ENCODE assay signal across 20 cellular contexts in the genomic region with DNA sequence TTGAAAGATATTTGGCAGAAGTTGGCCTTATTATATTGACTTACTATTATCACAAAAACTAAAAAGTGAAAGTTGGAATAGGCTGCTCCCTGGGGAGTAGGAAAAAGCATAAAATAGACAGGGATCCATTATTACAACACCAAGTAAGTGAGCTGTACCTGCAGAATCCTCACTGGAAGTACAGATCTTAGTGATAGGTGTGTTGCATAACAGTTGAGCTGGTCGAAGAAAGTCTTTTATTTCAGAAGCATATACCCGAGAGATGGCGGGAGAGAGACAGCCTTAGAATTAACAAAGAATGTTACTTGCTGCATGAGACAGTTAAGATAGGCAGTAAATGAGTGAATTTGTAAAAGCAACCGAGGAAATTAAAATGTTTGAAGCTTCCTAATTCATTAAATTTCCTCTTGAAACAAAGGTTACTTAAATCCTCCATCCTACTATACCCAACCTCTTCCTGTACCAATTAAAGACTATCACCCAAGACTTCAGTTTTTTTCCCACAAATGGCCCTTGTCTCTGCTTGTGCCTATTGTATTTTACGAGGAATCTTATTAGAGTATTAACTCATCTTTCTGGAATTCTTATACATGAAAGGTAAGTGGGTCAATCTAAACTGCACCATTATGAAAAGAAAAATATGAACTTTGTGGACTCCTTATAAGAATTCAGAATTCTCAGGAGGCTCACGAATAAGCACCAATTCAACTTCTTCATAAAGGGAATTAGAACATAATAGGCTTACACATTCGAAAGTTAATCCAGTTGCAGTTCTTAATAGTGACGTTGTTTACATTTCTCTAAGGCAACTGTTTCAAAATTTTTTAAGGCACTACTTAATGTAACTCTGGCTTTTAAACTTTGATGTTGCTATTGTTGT. TPM values are rescaled to one million over a fixed set of nuclear protein-coding genes. Genes with fewer than 3 reads are reported as not detected.
DNase-seq lines count a peak whose midpoint lies in the region; ATAC-seq, FAIRE-seq and TF ChIP-seq lines count a peak whose summit lies in the region.
"Had no signal": no experiment of that assay in that cellular context is flagged by ENCODE, and none has a peak within 500 bp of the region (broad histone marks: within the 10 kb centered on the region; RNA-seq: fewer than 3 reads in every experiment).

No MANE protein-coding gene starts in this region.

- H3K79me2 ChIP-seq in PC-3 (ENCODE audit: low read length) = no peaks in the 10 kb centered on the region
- H3K79me2 ChIP-seq in neural progenitor cell (ENCODE audit: low read depth) = no peaks in the 10 kb centered on the region

- H3K27ac ChIP-seq in A549 (no peak overlapping the region), PC-3 (ENCODE audit: low read length) (no peak overlapping the region), neural progenitor cell (peak overlapping the region; percentile 17)
- H3K27ac ChIP-seq: BLaER1 had no signal

- no peak overlapping the region for H3K4me3 Mint-ChIP-seq in neural progenitor cell
- H3K4me3 Mint-ChIP-seq: CD4-positive, alpha-beta memory T cell had no signal

- no peak overlapping the region for H3K4me3 ChIP-seq in A549
- no peak overlapping the region for H3K4me3 ChIP-seq in PC-3 (ENCODE audit: low read length)
- no peak overlapping the region for H3K4me3 ChIP-seq in neural progenitor cell
- H3K4me3 ChIP-seq: BLaER1 had no signal

- no peak for TF ChIP-seq POLR2A in A549 (IDR thresholded peaks at IDR 0.05; ENCODE audit: low read length)

- H3K4me1 ChIP-seq in A549 = no peaks in the 10 kb centered on the region
- peaks cover 10% of the 10 kb centered on the region for H3K4me1 ChIP-seq in PC-3 (ENCODE audit: insufficient read depth, low read length)
- peaks cover 6% of the 10 kb centered on the region for H3K4me1 ChIP-seq in neural progenitor cell
- H3K4me1 ChIP-seq: BLaER1 had no signal

- no TSS peak for BruUV-seq in PC-3 (replicated peaks; lab: Mats Ljungman, UMichigan)

- H3F3A ChIP-seq in PC-3 (ENCODE audit: low read length, unreplicated experiment) = peaks cover 5% of the 10 kb centered on the region
- peaks cover 16% of the 10 kb centered on the region for H3F3A ChIP-seq in neural progenitor cell (ENCODE audit: low read depth)

- no peaks in the 10 kb centered on the region for H3K9me3 ChIP-seq in A549
- H3K9me3 ChIP-seq in PC-3 (ENCODE audit: low read length) = no peaks in the 10 kb centered on the region
- H3K9me3 ChIP-seq in neural progenitor cell (ENCODE audit: low read depth) = no peaks in the 10 kb centered on the region
- H3K9me3 ChIP-seq: BLaER1 had no signal

- no peak overlapping the region for H3K9ac ChIP-seq in PC-3 (ENCODE audit: low read length)
- H3K9ac ChIP-seq in neural progenitor cell = no peak overlapping the region
- H3K9ac ChIP-seq: BLaER1 had no signal

- H3K27me3 ChIP-seq in PC-3 (ENCODE audit: low read length) (no peaks in the 10 kb centered on the region), neural progenitor cell (no peaks in the 10 kb centered on the region)
- H3K27me3 ChIP-seq: BLaER1 had no signal

- FAIRE-seq in A549 (lab: Jason Lieb, UNC) (peak; percentile 28), D721Med (lab: Jason Lieb, UNC) (peak; percentile 96)
- FAIRE-seq: GM18507 had no signal

- TF ChIP-seq CTCF in A549 (IDR thresholded peaks at IDR 0.05) (no peak), D721Med (IDR thresholded peaks at IDR 0.05; ENCODE audit: insufficient read depth, missing control alignments) (no peak), PC-3 (conservative IDR thresholded peaks at IDR 0.05; ENCODE audit: low read depth, low read length) (no peak), neural progenitor cell (IDR thresholded peaks at IDR 0.05) (no peak)

- H2AFZ ChIP-seq in PC-3 (ENCODE audit: low read length) = no peak overlapping the region
- no peak overlapping the region for H2AFZ ChIP-seq in neural progenitor cell (replicated peaks)

- H3K27me3 Mint-ChIP-seq in neural progenitor cell (ENCODE audit: insufficient read depth, low read depth) = no peaks in the 10 kb centered on the region
- H3K27me3 Mint-ChIP-seq: CD4-positive, alpha-beta memory T cell had no signal

- POLR2A ChIA-PET in A549 (lab: Yijun Ruan, JAX) = no interaction called here
- POLR2A ChIA-PET in PC-3 (lab: Charles Lee; ENCODE audit: unreplicated experiment) = no interaction called here

- no peak for TF ChIP-seq RAD21 in A549 (conservative IDR thresholded peaks at IDR 0.05 in 1 of 2, IDR thresholded peaks at IDR 0.05 in 1 of 2)

- no peaks in the 10 kb centered on the region for H3K9me3 Mint-ChIP-seq in neural progenitor cell
- H3K9me3 Mint-ChIP-seq: CD4-positive, alpha-beta memory T cell had no signal

- TF ChIP-seq EP300 in A549 (IDR thresholded peaks at IDR 0.05) = no peak

- H4K20me1 ChIP-seq in PC-3 (ENCODE audit: low read length) (no peaks in the 10 kb centered on the region), neural progenitor cell (ENCODE audit: low read depth) (no peaks in the 10 kb centered on the region)
- H4K20me1 ChIP-seq: BLaER1 had no signal

- H3K27ac Mint-ChIP-seq in neural progenitor cell = no peak overlapping the region

- WGBS in A549 (ENCODE audit: missing lambda C conversion rate) = 84% methylated on average over 8 of the region's 8 CpGs

- intact Hi-C loops in PC-3 (cut with micrococcal nuclease) = no loop called here

- no peak for DNase-seq in A549 (ENCODE audit: low read depth in 1 of 2, low spot score in 1 of 2)
- DNase-seq in D721Med (ENCODE audit: insufficient read length, low spot score) = no peak
- peak; percentile 51 for DNase-seq in PC-3
- DNase-seq in neural progenitor cell (ENCODE audit: low spot score) = no peak
- DNase-seq in germinal center (ENCODE audit: low spot score) = no peak
- no peak for DNase-seq in COLO829 (ENCODE audit: low spot score)
- no peak for DNase-seq in NCI-H510A (lab: John Stamatoyannopoulos, UW)
- DNase-seq in activated gamma-delta T cell treated with Interleukin-2 at 50 U/mL for 16 hours = no peak
- DNase-seq: CD4-positive, alpha-beta memory T cell; GDM1; GOT3; KBM-7; NCI-H1092 treated with DMSO at 0.1 percent for 48 hours; NCI-H1436 treated with DMSO at 0.1 percent for 48 hours; NCI-H1930; NCI-H774; Right ventricle myocardium superior had no signal

- CTCF ChIA-PET in A549 (lab: Yijun Ruan, JAX) = interaction anchor here (0.9 to 3.7 kb wide), 5 partner anchors 11 to 67 kb away, joined by 3 to 21 read pairs (median 3); no protein-coding TSS in a partner anchor
- CTCF ChIA-PET in PC-3 (lab: Charles Lee) = interaction anchor here (2.9 kb wide), 1 partner anchor 13 kb away, joined by 11 read pairs; no protein-coding TSS in a partner anchor

- H3K4me1 Mint-ChIP-seq in neural progenitor cell = peaks cover 2% of the 10 kb centered on the region
- H3K4me1 Mint-ChIP-seq: CD4-positive, alpha-beta memory T cell had no signal

- H3K4me2 ChIP-seq in A549 (no peak overlapping the region), PC-3 (ENCODE audit: low read length) (no peak overlapping the region), neural progenitor cell (no peak overlapping the region)
- H3K4me2 ChIP-seq: BLaER1 had no signal

- ATAC-seq in A549 = no peak
- ATAC-seq in PC-3 = peak; percentile 78
- ATAC-seq: HCT116 had no signal

- 0 out of 2 replicates have a peak, but pooled peaks cover 3% of the 10 kb centered on the region for H3K36me3 ChIP-seq in PC-3 (ENCODE audit: low read depth, low read length)
- peaks cover 9% of the 10 kb centered on the region for H3K36me3 ChIP-seq in neural progenitor cell
- H3K36me3 ChIP-seq: BLaER1 had no signal

- peaks cover 5% of the 10 kb centered on the region for H3K36me3 Mint-ChIP-seq in neural progenitor cell

- H3K9me2 ChIP-seq in PC-3 (replicated peaks; ENCODE audit: low read length) = no peaks in the 10 kb centered on the region

TF ChIP-seq in A549, 52 proteins besides CTCF, POLR2A, EP300 and RAD21:
- TF ChIP-seq FOXS1 (CRISPR knock-in tag; IDR thresholded peaks at IDR 0.05) (no peak), KDM5A (IDR thresholded peaks at IDR 0.05) (no peak), ZSCAN20 (CRISPR knock-in tag; IDR thresholded peaks at IDR 0.05) (no peak)

RNA-seq across cellular contexts. Expression of a gene that starts 56.2 kb away (rescaled TPM):
- polyA plus RNA-seq in A549 (2011; rRNA removed) (94.5 and 112 TPM in 2 replicates), A549 (2017; fragmentation: RNase III; extraction: RNeasy Plus Mini Kit Qiagen cat#74134 plus additional on column Dnase treatment) (47.2 to 56.6 TPM (median 53.3 TPM) in 3 replicates)
- 38.7 and 43.8 TPM in 2 replicates for polyA plus RNA-seq in A549 (2012; cell fraction: cytosol; rRNA removed)
- 16.4 and 19.2 TPM in 2 replicates for polyA plus RNA-seq in A549 (2012; cell fraction: nucleus; rRNA removed)
- 27.7 and 33.3 TPM in 2 replicates for polyA minus RNA-seq in A549 (2011; rRNA and poly(A)+ RNA removed)
- total RNA-seq in PC-3 (2014; rRNA removed) (150 and 195 TPM in 2 replicates), neural progenitor cell (ENCODE audit: low replicate concordance) (61.2 and 74.2 TPM in 2 replicates)
